Comparison of ENCODE assay signal across 1 cellular context in genomic region chr20:32577657-32578056, GRCh38.
TF ChIP-seq lines count a peak whose summit lies in the region.

No MANE protein-coding gene starts in this region.

TF ChIP-seq in GM12878, 131 proteins besides CTCF, POLR2A, EP300 and RAD21 (continued from another document):
- no peak for TF ChIP-seq REST (IDR thresholded peaks at IDR 0.05; ENCODE audit: low read depth, low read length)
- no peak for TF ChIP-seq GABPA (IDR thresholded peaks at IDR 0.05; ENCODE audit: low read depth)
- no peak for TF ChIP-seq ZBTB33 (IDR thresholded peaks at IDR 0.05)
- TF ChIP-seq EGR1 (IDR thresholded peaks at IDR 0.05; ENCODE audit: borderline replicate concordance in 1 of 2, low read depth in 2 of 2, low read length in 2 of 2), result no peak
- TF ChIP-seq MEF2B (IDR thresholded peaks at IDR 0.05; ENCODE audit: partially characterized antibody, poor library complexity, severe bottlenecking), result peak; percentile 57
- peak in 1 of 2 experiments; percentile 27; a peak in 1 of 4 replicates for TF ChIP-seq IKZF2 (IDR thresholded peaks at IDR 0.05)
- no peak for TF ChIP-seq RUNX3 (IDR thresholded peaks at IDR 0.05; ENCODE audit: low read length)
- TF ChIP-seq CEBPZ (IDR thresholded peaks at IDR 0.05; ENCODE audit: low read depth, low read length), result no peak
- peak; percentile 36; the same call in 1 of the 2 replicates for TF ChIP-seq JUNB (IDR thresholded peaks at IDR 0.05)
